Comparison of ENCODE assay signal across 13 cellular contexts in genomic region chr3:56629451-56629850, GRCh38. TPM values are rescaled to one million over a fixed set of nuclear protein-coding genes. Genes with fewer than 3 reads are reported as not detected.
A peak's percentile ranks its signal among the peaks of the same experiment; 100 is the strongest.
DNase-seq lines count a peak whose midpoint lies in the region; ATAC-seq lines count a peak whose summit lies in the region.
"Had no signal": no experiment of that assay in that cellular context is flagged by ENCODE, and none has a peak within 500 bp of the region (broad histone marks: within the 10 kb centered on the region; RNA-seq: fewer than 3 reads in every experiment).

No MANE protein-coding gene starts in this region.

- H3K4me3 ChIP-seq in naive thymus-derived CD4-positive, alpha-beta T cell (ENCODE audit: low read length), result no peak overlapping the region

- H3K4me3 Mint-ChIP-seq in activated T-helper 17 cell treated with anti-CD3 and anti-CD28 coated beads, Interleukin-2, amount 50 U/mL, for 72 hours, result no peak overlapping the region
- H3K4me3 Mint-ChIP-seq in naive thymus-derived CD4-positive, alpha-beta T cell, result no peak overlapping the region

- H3K27me3 Mint-ChIP-seq in activated T-helper 17 cell treated with anti-CD3 and anti-CD28 coated beads, Interleukin-2, amount 50 U/mL, for 72 hours, result no peaks in the 10 kb centered on the region
- no peaks in the 10 kb centered on the region for H3K27me3 Mint-ChIP-seq in naive thymus-derived CD4-positive, alpha-beta T cell

- ATAC-seq in GM18870 (IDR thresholded peaks at IDR 0.05; ENCODE audit: unreplicated experiment) (peak; percentile 12), GM21515 (IDR thresholded peaks at IDR 0.05; ENCODE audit: unreplicated experiment) (peak; percentile 16)
- ATAC-seq in activated T-helper 17 cell treated with anti-CD3 and anti-CD28 coated beads, Interleukin-2, amount 50 U/mL, for 72 hours (replicated peaks), result no peak
- ATAC-seq in naive thymus-derived CD4-positive, alpha-beta T cell, result no peak

- no peaks in the 10 kb centered on the region for H3K4me1 Mint-ChIP-seq in activated T-helper 17 cell treated with anti-CD3 and anti-CD28 coated beads, Interleukin-2, amount 50 U/mL, for 72 hours
- peaks cover 0 to 18% (median 4%) of the 10 kb centered on the region in 7 donors for H3K4me1 Mint-ChIP-seq in naive thymus-derived CD4-positive, alpha-beta T cell

- no peaks in the 10 kb centered on the region for H3K9me3 Mint-ChIP-seq in activated T-helper 17 cell treated with anti-CD3 and anti-CD28 coated beads, Interleukin-2, amount 50 U/mL, for 72 hours
- no peaks in the 10 kb centered on the region for H3K9me3 Mint-ChIP-seq in naive thymus-derived CD4-positive, alpha-beta T cell

- no peak for DNase-seq in naive thymus-derived CD4-positive, alpha-beta T cell
- DNase-seq in H4 (ENCODE audit: low spot score) (no peak), amniotic stem cell (lab: John Stamatoyannopoulos, UW) (no peak), NCI-H510A (lab: John Stamatoyannopoulos, UW) (no peak)
- DNase-seq: activated CD4-positive, alpha-beta T cell treated with anti-CD3 and anti-CD28 coated beads, Interleukin-2, amount 50 U/mL, for 1 hour; erythroblast; NCI-H1105 treated with DMSO at 0.1 percent for 48 hours; NCI-H510A treated with DMSO at 0.1 percent for 48 hours; substantia nigra; SW 1271 had no signal

- H3K36me3 ChIP-seq in naive thymus-derived CD4-positive, alpha-beta T cell (ENCODE audit: control insufficient read depth in 2 of 3, insufficient read depth in 3 of 3, low read length in 3 of 3), result peaks cover 11 to 56% (median 17%) of the 10 kb centered on the region in 3 experiments

- peaks cover 87% of the 10 kb centered on the region for H3K36me3 Mint-ChIP-seq in activated T-helper 17 cell treated with anti-CD3 and anti-CD28 coated beads, Interleukin-2, amount 50 U/mL, for 72 hours (ENCODE audit: low read depth)
- peaks cover 4 to 36% (median 24%) of the 10 kb centered on the region in 5 donors for H3K36me3 Mint-ChIP-seq in naive thymus-derived CD4-positive, alpha-beta T cell

- H3K27ac Mint-ChIP-seq in activated T-helper 17 cell treated with anti-CD3 and anti-CD28 coated beads, Interleukin-2, amount 50 U/mL, for 72 hours, result peak overlapping the region; percentile 61
- peak overlapping the region in 7 of 9 donors; percentile 65 to 87 (median 69) for H3K27ac Mint-ChIP-seq in naive thymus-derived CD4-positive, alpha-beta T cell

- H3K27me3 ChIP-seq in naive thymus-derived CD4-positive, alpha-beta T cell (ENCODE audit: control insufficient read depth in 2 of 2, insufficient read depth in 2 of 2, low read length in 2 of 2), result no peaks in the 10 kb centered on the region

- no peaks in the 10 kb centered on the region for H3K4me1 ChIP-seq in naive thymus-derived CD4-positive, alpha-beta T cell (ENCODE audit: control insufficient read depth in 2 of 2, insufficient read depth in 2 of 2, low read length in 2 of 2)

- CTCF ChIA-PET in naive thymus-derived CD4-positive, alpha-beta T cell (lab: Charles Lee), result interaction anchor here (0.5 to 1.4 kb wide), 3 partner anchors 19 to 924 kb away, joined by 3 to 4 read pairs (median 3); no protein-coding TSS in a partner anchor

- no peak overlapping the region for H3K27ac ChIP-seq in naive thymus-derived CD4-positive, alpha-beta T cell (ENCODE audit: low read depth, low read length)

- H3K9me3 ChIP-seq in naive thymus-derived CD4-positive, alpha-beta T cell (ENCODE audit: control insufficient read depth in 2 of 3, low read length in 3 of 3), result no peaks in the 10 kb centered on the region

- intact Hi-C loops in naive thymus-derived CD4-positive, alpha-beta T cell (cut with micrococcal nuclease), result loop anchor here in 1 of 2 donors (5.0 kb wide), 1 partner anchor 37 kb away; no protein-coding TSS in a partner anchor

- POLR2A ChIA-PET in naive thymus-derived CD4-positive, alpha-beta T cell (lab: Charles Lee), result interaction anchor here (0.6 to 1.0 kb wide), 3 partner anchors 36 to 44 kb away, joined by 3 to 6 read pairs (median 3); no protein-coding TSS in a partner anchor

RNA-seq across cellular contexts. Expression of gene TASOR, which starts 53.6 kb away (rescaled TPM):
- total RNA-seq in activated T-helper 17 cell treated with anti-CD3 and anti-CD28 coated beads, Interleukin-2, amount 50 U/mL, for 72 hours, result 10 to 100 TPM; 55.0 to 62.5 TPM
- total RNA-seq in naive thymus-derived CD4-positive, alpha-beta T cell, result 100 to 1,000 TPM in 1 of 5 experiments, 10 to 100 TPM in 4; 61.8 to 113 (median 75.2) TPM
- polyA plus RNA-seq in naive thymus-derived CD4-positive, alpha-beta T cell, result 10 to 100 TPM; 24.5 to 26.7 TPM
- total RNA-seq in H4 (2014; rRNA removed; shearing (Covaris generic)), result 36.4 and 40.9 TPM in 2 replicates

Comparison
In these comparisons a context has a peak if more than half of its experiments do, and no peak if none do; other contexts are left out.
1. ATAC-seq: peak in GM18870 (single experiment) and GM21515 (single experiment); none in activated T-helper 17 cell treated with anti-CD3 and anti-CD28 coated beads, Interleukin-2, amount 50 U/mL, for 72 hours (single experiment) and naive thymus-derived CD4-positive, alpha-beta T cell (single experiment).